In genomic region chr14:49633650-49634546, GRCh38 we compare ENCODE assay signal across 8 cellular contexts. TPM values are rescaled to one million over a fixed set of nuclear protein-coding genes. Genes with fewer than 3 reads are reported as not detected.
DNase-seq lines count a peak whose midpoint lies in the region; ATAC-seq and TF ChIP-seq lines count a peak whose summit lies in the region.

No MANE protein-coding gene starts in this region.

- TF ChIP-seq POLR2A in GM18951 (IDR thresholded peaks at IDR 0.05; ENCODE audit: extremely low read depth, insufficient read depth, insufficient read length): peak; percentile 96

- H3K36me3 Mint-ChIP-seq in WTC11: peaks cover 30% of the 10 kb centered on the region

- H3K27me3 Mint-ChIP-seq in WTC11 (ENCODE audit: low read depth): no peaks in the 10 kb centered on the region

- peak overlapping the region; percentile 91 for H3K4me3 ChIP-seq in AG10803 (ENCODE audit: low read length)
- H3K4me3 ChIP-seq in cardiac fibroblast (replicated peaks in 1 of 2; ENCODE audit: low read depth in 2 of 2, low read length in 2 of 2): peak overlapping the region; percentile 92 to 96

- H3K9me3 Mint-ChIP-seq in WTC11: no peaks in the 10 kb centered on the region

- peak overlapping the region; percentile 96 for H3K4me3 Mint-ChIP-seq in WTC11

- POLR2A ChIA-PET in WTC11 (lab: Charles Lee): interaction anchor here (0.5 to 3.5 kb wide), 9 partner anchors 10 to 140 kb away, joined by 3 to 39 read pairs (median 5); partner anchors contain the start of genes KLHDC1, KLHDC2, LRR1 and MGAT2

- TF ChIP-seq CTCF in AG10803 (conservative IDR thresholded peaks at IDR 0.05; ENCODE audit: low read length): peak; percentile 65
- TF ChIP-seq CTCF in WTC11 (IDR thresholded peaks at IDR 0.05): peak; percentile 79
- peak; percentile 48 for TF ChIP-seq CTCF in cardiac fibroblast (IDR thresholded peaks at IDR 0.05; ENCODE audit: low read depth, low read length)

- peak; percentile 79 for ATAC-seq in HG03175 (IDR thresholded peaks at IDR 0.05; ENCODE audit: unreplicated experiment)
- peak; percentile 91 for ATAC-seq in WTC11

- in situ Hi-C loops in GM18951 (cut with MboI; ENCODE audit: low sequenced_read_pairs, unreplicated experiment): loop anchor here (25.0 kb wide), 1 partner anchor 478 kb away; the partner anchor contains the start of gene VCPKMT

- CTCF ChIA-PET in WTC11 (lab: Charles Lee): interaction anchor here (0.5 to 2.9 kb wide), 23 partner anchors 9 to 259 kb away, joined by 3 to 31 read pairs (median 5); partner anchors contain the start of genes ARF6, KLHDC1, KLHDC2 and LRR1

- DNase-seq in AG10803 (ENCODE audit: low read depth): peak; percentile 93
- DNase-seq in NCI-H2227 (lab: John Stamatoyannopoulos, UW; ENCODE audit: unreplicated experiment): peak; percentile 96
- DNase-seq in WTC11 (ENCODE audit: low spot score): peak; percentile 96
- DNase-seq in cardiac fibroblast (ENCODE audit: low read depth in 2 of 2): peak; percentile 96 to 97
- DNase-seq in islet precursor cell: peak; percentile 98
- peak; percentile 93 for DNase-seq in stimulated activated CD4-positive, alpha-beta T cell treated with anti-CD3 and anti-CD28 coated beads, Interleukin-12 subunit alpha, Interleukin-12 subunit beta, amount 100 ng/mL, for 4 hours

- H3K27ac Mint-ChIP-seq in WTC11: peak overlapping the region; percentile 98

- peaks cover 25% of the 10 kb centered on the region for H3K4me1 Mint-ChIP-seq in WTC11

TF ChIP-seq in WTC11, 78 proteins besides CTCF, POLR2A, EP300 and RAD21 (continues in another document):
- TF ChIP-seq, protein P1, sequence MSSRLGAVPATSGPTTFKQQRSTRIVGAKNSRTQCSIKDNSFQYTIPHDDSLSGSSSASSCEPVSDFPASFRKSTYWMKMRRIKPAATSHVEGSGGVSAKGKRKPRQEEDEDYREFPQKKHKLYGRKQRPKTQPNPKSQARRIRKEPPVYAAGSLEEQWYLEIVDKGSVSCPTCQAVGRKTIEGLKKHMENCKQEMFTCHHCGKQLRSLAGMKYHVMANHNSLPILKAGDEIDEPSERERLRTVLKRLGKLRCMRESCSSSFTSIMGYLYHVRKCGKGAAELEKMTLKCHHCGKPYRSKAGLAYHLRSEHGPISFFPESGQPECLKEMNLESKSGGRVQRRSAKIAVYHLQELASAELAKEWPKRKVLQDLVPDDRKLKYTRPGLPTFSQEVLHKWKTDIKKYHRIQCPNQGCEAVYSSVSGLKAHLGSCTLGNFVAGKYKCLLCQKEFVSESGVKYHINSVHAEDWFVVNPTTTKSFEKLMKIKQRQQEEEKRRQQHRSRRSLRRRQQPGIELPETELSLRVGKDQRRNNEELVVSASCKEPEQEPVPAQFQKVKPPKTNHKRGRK (CRISPR knock-in tag; IDR thresholded peaks at IDR 0.05; ENCODE audit: borderline replicate concordance): 0 out of 2 replicates have a peak, but pooled peaks have one; percentile 19
- TF ChIP-seq FOXJ3 (CRISPR knock-in tag; IDR thresholded peaks at IDR 0.05; ENCODE audit: borderline replicate concordance) (no peak), TEAD1 (CRISPR knock-in tag; IDR thresholded peaks at IDR 0.05) (peak; percentile 46), KAT7 (CRISPR knock-in tag; IDR thresholded peaks at IDR 0.05; ENCODE audit: borderline replicate concordance) (no peak; the same call in 1 of the 2 replicates), ZBTB21 (CRISPR knock-in tag; IDR thresholded peaks at IDR 0.05; ENCODE audit: borderline replicate concordance) (no peak; the same call in 1 of the 2 replicates), ESRRA (CRISPR knock-in tag; IDR thresholded peaks at IDR 0.05; ENCODE audit: borderline replicate concordance) (peak; percentile 77; the same call in 1 of the 2 replicates), SP1 (CRISPR knock-in tag; conservative IDR thresholded peaks at IDR 0.05) (peak; percentile 90), ZNF232 (CRISPR knock-in tag; IDR thresholded peaks at IDR 0.05) (peak; percentile 64; the same call in 1 of the 2 replicates), E2F1 (CRISPR knock-in tag; IDR thresholded peaks at IDR 0.05) (peak; percentile 52), ZNF416 (CRISPR knock-in tag; IDR thresholded peaks at IDR 0.05) (0 out of 2 replicates have a peak, but pooled peaks have one; percentile 45), ZNF263 (CRISPR knock-in tag; IDR thresholded peaks at IDR 0.05; ENCODE audit: low read depth) (peak; percentile 6; the same call in 1 of the 2 replicates), ZBTB43 (CRISPR knock-in tag; IDR thresholded peaks at IDR 0.05) (peak; percentile 81; the same call in 1 of the 2 replicates), ZNF121 (CRISPR knock-in tag; IDR thresholded peaks at IDR 0.05) (0 out of 2 replicates have a peak, but pooled peaks have one; percentile 11), NFYB (CRISPR knock-in tag; conservative IDR thresholded peaks at IDR 0.05; ENCODE audit: low read depth) (no peak; the same call in 1 of the 2 replicates), ZSCAN18 (CRISPR knock-in tag; IDR thresholded peaks at IDR 0.05) (no peak), FOXK1 (CRISPR knock-in tag; IDR thresholded peaks at IDR 0.05) (peak; percentile 86), CBFB (CRISPR knock-in tag; IDR thresholded peaks at IDR 0.05; ENCODE audit: low read depth) (no peak), GTF2I (CRISPR knock-in tag; conservative IDR thresholded peaks at IDR 0.05) (no peak), NFE2L1 (CRISPR knock-in tag; IDR thresholded peaks at IDR 0.05) (peak; percentile 14; the same call in 1 of the 2 replicates), HMGA2 (CRISPR knock-in tag; IDR thresholded peaks at IDR 0.05) (no peak), NFATC4 (CRISPR knock-in tag; IDR thresholded peaks at IDR 0.05) (0 out of 2 replicates have a peak, but pooled peaks have one; percentile 21), RELA (CRISPR knock-in tag; IDR thresholded peaks at IDR 0.05; ENCODE audit: borderline replicate concordance) (no peak), ATF1 (CRISPR knock-in tag; IDR thresholded peaks at IDR 0.05) (no peak)
- TF ChIP-seq, protein P2, sequence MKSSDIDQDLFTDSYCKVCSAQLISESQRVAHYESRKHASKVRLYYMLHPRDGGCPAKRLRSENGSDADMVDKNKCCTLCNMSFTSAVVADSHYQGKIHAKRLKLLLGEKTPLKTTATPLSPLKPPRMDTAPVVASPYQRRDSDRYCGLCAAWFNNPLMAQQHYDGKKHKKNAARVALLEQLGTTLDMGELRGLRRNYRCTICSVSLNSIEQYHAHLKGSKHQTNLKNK (CRISPR knock-in tag; IDR thresholded peaks at IDR 0.05): no peak
- TF ChIP-seq, protein P3, sequence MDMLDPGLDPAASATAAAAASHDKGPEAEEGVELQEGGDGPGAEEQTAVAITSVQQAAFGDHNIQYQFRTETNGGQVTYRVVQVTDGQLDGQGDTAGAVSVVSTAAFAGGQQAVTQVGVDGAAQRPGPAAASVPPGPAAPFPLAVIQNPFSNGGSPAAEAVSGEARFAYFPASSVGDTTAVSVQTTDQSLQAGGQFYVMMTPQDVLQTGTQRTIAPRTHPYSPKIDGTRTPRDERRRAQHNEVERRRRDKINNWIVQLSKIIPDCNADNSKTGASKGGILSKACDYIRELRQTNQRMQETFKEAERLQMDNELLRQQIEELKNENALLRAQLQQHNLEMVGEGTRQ (CRISPR knock-in tag; IDR thresholded peaks at IDR 0.05): peak; percentile 68
- TF ChIP-seq, protein P4, sequence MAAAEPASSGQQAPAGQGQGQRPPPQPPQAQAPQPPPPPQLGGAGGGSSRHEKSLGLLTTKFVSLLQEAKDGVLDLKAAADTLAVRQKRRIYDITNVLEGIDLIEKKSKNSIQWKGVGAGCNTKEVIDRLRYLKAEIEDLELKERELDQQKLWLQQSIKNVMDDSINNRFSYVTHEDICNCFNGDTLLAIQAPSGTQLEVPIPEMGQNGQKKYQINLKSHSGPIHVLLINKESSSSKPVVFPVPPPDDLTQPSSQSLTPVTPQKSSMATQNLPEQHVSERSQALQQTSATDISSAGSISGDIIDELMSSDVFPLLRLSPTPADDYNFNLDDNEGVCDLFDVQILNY (CRISPR knock-in tag; IDR thresholded peaks at IDR 0.05): no peak; the same call in none of the 2 replicates

RNA-seq across cellular contexts. Expression of gene DNAAF2, which starts 1.1 kb away (rescaled TPM):
- 19.9 to 22.8 TPM (median 22.5 TPM) in 3 replicates for total RNA-seq in WTC11 (2021)

RNA-seq across cellular contexts. Expression of gene MGAT2, which starts 13.3 kb away (rescaled TPM):
- 24.5 to 27.7 TPM (median 25.2 TPM) in 3 replicates for total RNA-seq in WTC11 (2021)

RNA-seq across cellular contexts. Expression of gene RPL36AL, which starts 13.5 kb away (rescaled TPM):
- total RNA-seq in WTC11 (2021): 173 to 212 TPM (median 177 TPM) in 3 replicates

RNA-seq across cellular contexts. Expression of gene LRR1, which starts 35.2 kb away (rescaled TPM):
- total RNA-seq in WTC11 (2021): 32.5 to 42.6 TPM (median 32.8 TPM) in 3 replicates

RNA-seq across cellular contexts. Expression of gene RPS29, which starts 47.7 kb away (rescaled TPM):
- 2,168 to 2,393 TPM (median 2,330 TPM) in 3 replicates for total RNA-seq in WTC11 (2021)

Comparison
In these comparisons a context has a peak if more than half of its experiments do, and no peak if none do; other contexts are left out.
1. Peak in every context shown above with its lines: DNase-seq, ATAC-seq and H3K4me3 ChIP-seq.